Comparison of ENCODE assay signal across 1 cellular context in the genomic region with DNA sequence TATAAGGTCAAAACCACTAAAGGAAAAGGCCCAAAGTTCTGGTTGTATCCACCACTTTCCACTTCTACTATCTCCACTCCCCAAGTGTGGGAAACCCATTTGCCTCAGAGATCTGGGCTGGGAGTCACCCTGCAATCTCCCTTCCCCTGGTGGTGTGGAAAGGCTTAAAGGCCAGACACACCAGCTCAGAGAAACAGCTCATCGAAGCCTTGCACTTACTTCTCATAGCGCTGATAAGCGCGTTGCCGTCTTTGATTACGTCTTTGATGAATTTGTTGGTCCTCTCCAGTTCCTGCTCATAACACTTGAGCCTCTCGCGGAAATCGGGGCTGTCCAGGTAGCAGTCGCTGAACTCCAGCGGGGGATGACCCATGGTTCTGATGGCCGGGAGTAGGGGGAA.
TF ChIP-seq lines count a peak whose summit lies in the region.

No MANE protein-coding gene starts in this region.

TF ChIP-seq in H1, 55 proteins besides CTCF, POLR2A, EP300 and RAD21:
- TF ChIP-seq BCL11A (IDR thresholded peaks at IDR 0.05; ENCODE audit: low read depth in 2 of 2, low read length in 2 of 2) (no peak), KDM1A (IDR thresholded peaks at IDR 0.05; ENCODE audit: borderline replicate concordance, low read length) (no peak), KDM5A (IDR thresholded peaks at IDR 0.05; ENCODE audit: low read length) (no peak), SIX5 (IDR thresholded peaks at IDR 0.05; ENCODE audit: low read depth, low read length) (no peak), RFX5 (IDR thresholded peaks at IDR 0.05; ENCODE audit: borderline replicate concordance, low read depth, low read length) (no peak)
